In the genomic region with DNA sequence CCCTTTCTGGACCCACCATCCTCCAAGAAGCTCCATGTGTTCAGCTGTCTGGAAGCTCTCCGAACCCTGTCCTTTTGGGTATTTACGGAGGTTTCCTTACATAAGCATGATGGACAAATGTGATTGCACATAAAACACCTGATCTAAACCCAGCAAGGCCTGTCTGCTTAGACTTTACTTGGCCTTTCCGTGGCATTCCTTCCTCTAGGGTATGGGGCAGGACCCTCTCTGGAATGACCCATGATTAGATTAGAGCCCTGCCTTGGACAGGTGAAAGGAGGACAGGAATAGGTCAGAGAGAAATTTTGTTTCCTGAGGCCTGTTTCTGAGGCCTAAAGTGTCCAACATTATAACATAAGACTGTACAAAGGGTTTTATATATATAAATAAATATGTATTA, we compare ENCODE assay signal across 29 cellular contexts. TPM values are rescaled to one million over a fixed set of nuclear protein-coding genes. Genes with fewer than 3 reads are reported as not detected.
"Had no signal": no experiment of that assay in that cellular context is flagged by ENCODE, and none has a peak within 500 bp of the region (broad histone marks: within the 10 kb centered on the region; RNA-seq: fewer than 3 reads in every experiment).

No MANE protein-coding gene starts in this region.

- DNase-seq: naive thymus-derived CD8-positive, alpha-beta T cell; nephron progenitor cell; nucleus accumbens; pancreas; psoas muscle; right cardiac atrium; right lobe of liver; small intestine; stimulated activated CD4-positive, alpha-beta T cell treated with anti-CD3 and anti-CD28 coated beads, Interleukin-12 subunit alpha, Interleukin-12 subunit beta, amount 100 ng/mL, for 4 hours; stimulated activated CD4-positive, alpha-beta T cell treated with anti-CD3 and anti-CD28 coated beads, Interleukin-1b, Interleukin-23, amount 100 ng/mL, for 48 hours; stimulated activated CD4-positive, alpha-beta T cell treated with anti-CD3 and anti-CD28 coated beads, Interleukin-4, amount 100 ng/mL, for 1 hour; stimulated activated CD4-positive, alpha-beta T cell treated with anti-CD3 and anti-CD28 coated beads, Interleukin-4, amount 100 ng/mL, for 4 hours; stimulated activated CD8-positive, alpha-beta memory T cell treated with anti-CD3 and anti-CD28 coated beads, Interleukin-4, amount 100 ng/mL, for 48 hours; stimulated activated naive CD4-positive, alpha-beta T cell; stimulated activated naive CD8-positive, alpha-beta T cell treated with anti-CD3 and anti-CD28 coated beads, Interleukin-15, amount 100 ng/mL, for 72 hours; stimulated activated naive CD8-positive, alpha-beta T cell treated with anti-CD3 and anti-CD28 coated beads, Interleukin-15, Interleukin-2, amounts not matched to agents 100 U/mL and 50 U/mL, for 24 hours; substantia nigra; testis; tibial artery; trophoblast cell; upper lobe of left lung had no signal

- H3K27ac Mint-ChIP-seq: naive thymus-derived CD8-positive, alpha-beta T cell; natural killer cell treated with Interleukin-12 subunit alpha and Interleukin-12 subunit beta and Interleukin-15 and Interleukin-18, amount 100 ng/mL, for 72 hours; nephron progenitor cell; stimulated activated memory B cell treated with anti-CD40 and anti-IgM and Interleukin-4, amounts not matched to agents 10 μg/mL and 1 μg/mL and 100 μg/mL, for 72 hours; stimulated activated naive CD8-positive, alpha-beta T cell treated with anti-CD3 and anti-CD28 coated beads, Interleukin-15, amount 100 ng/mL, for 72 hours had no signal

- H3K4me3 Mint-ChIP-seq: naive thymus-derived CD8-positive, alpha-beta T cell; natural killer cell treated with Interleukin-12 subunit alpha and Interleukin-12 subunit beta and Interleukin-15 and Interleukin-18, amount 100 ng/mL, for 72 hours; nephron progenitor cell; neural crest cell; stimulated activated memory B cell treated with anti-CD40 and anti-IgM and Interleukin-4, amounts not matched to agents 10 μg/mL and 1 μg/mL and 100 μg/mL, for 72 hours; stimulated activated naive CD8-positive, alpha-beta T cell treated with anti-CD3 and anti-CD28 coated beads, Interleukin-15, amount 100 ng/mL, for 72 hours had no signal

- H3K9me3 Mint-ChIP-seq: naive thymus-derived CD8-positive, alpha-beta T cell; natural killer cell treated with Interleukin-12 subunit alpha and Interleukin-12 subunit beta and Interleukin-15 and Interleukin-18, amount 100 ng/mL, for 72 hours; nephron progenitor cell; neural crest cell; stimulated activated memory B cell treated with anti-CD40 and anti-IgM and Interleukin-4, amounts not matched to agents 10 μg/mL and 1 μg/mL and 100 μg/mL, for 72 hours; stimulated activated naive CD8-positive, alpha-beta T cell treated with anti-CD3 and anti-CD28 coated beads, Interleukin-15, amount 100 ng/mL, for 72 hours had no signal

- H3K9me3 ChIP-seq: neutrophil, pancreas, psoas muscle, right lobe of liver, sigmoid colon, spleen, suprapubic skin, testis, tibial artery, upper lobe of left lung, vagina had no signal

- H3K27ac ChIP-seq: neutrophil, pancreas, psoas muscle, right lobe of liver, sigmoid colon, spleen, suprapubic skin, testis, tibial artery, upper lobe of left lung, vagina had no signal

- H3K4me1 ChIP-seq: pancreas, psoas muscle, suprapubic skin had no signal

- H3K27me3 ChIP-seq: pancreas, right lobe of liver, testis, tibial artery, upper lobe of left lung, vagina had no signal

- H3K4me3 ChIP-seq: pancreas, psoas muscle, right lobe of liver, sigmoid colon, spleen, suprapubic skin, testis, tibial artery, upper lobe of left lung, vagina had no signal

- H3K4me1 Mint-ChIP-seq: naive thymus-derived CD8-positive, alpha-beta T cell; stimulated activated memory B cell treated with anti-CD40 and anti-IgM and Interleukin-4, amounts not matched to agents 10 μg/mL and 1 μg/mL and 100 μg/mL, for 72 hours; stimulated activated naive CD8-positive, alpha-beta T cell treated with anti-CD3 and anti-CD28 coated beads, Interleukin-15, amount 100 ng/mL, for 72 hours had no signal

- H3K36me3 Mint-ChIP-seq: natural killer cell treated with Interleukin-12 subunit alpha and Interleukin-12 subunit beta and Interleukin-15 and Interleukin-18, amount 100 ng/mL, for 72 hours; stimulated activated memory B cell treated with anti-CD40 and anti-IgM and Interleukin-4, amounts not matched to agents 10 μg/mL and 1 μg/mL and 100 μg/mL, for 72 hours had no signal

- H3K36me3 ChIP-seq: neutrophil, pancreas, right lobe of liver, sigmoid colon, spleen, suprapubic skin, tibial artery, upper lobe of left lung, vagina had no signal

RNA-seq across cellular contexts. Expression of a gene that starts 16.9 kb away (rescaled TPM):
- total RNA-seq: naive thymus-derived CD8-positive, alpha-beta T cell had no signal
